ENCODE assay signal across 2 cellular contexts in the genomic region with DNA sequence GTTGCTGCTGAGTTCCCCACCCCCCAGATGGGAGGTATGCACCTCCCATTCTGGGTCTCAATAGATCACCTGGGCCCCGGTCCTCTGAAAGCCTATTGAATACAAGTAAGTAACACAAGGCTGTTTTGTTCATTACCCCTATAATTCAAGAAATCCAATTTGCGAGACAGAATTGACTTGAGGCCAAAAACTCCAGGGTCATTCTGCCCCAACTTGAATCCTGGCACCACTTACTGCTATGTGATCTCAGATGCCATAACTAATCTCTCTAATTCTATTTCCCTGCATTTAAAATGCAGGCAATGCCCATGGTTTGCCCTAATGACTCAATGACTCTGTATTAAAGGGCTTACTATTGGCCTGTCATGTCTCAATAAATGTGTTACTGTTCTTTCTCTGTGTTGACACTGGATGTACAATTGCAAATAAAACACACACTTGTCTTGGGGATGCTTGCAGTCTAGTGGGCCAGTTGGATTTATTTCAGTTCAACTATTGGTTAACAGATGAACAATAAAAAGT. TPM values are rescaled to one million over a fixed set of nuclear protein-coding genes. Genes with fewer than 3 reads are reported as not detected.
"Had no signal": no experiment of that assay in that cellular context is flagged by ENCODE, and none has a peak within 500 bp of the region (broad histone marks: within the 10 kb centered on the region; RNA-seq: fewer than 3 reads in every experiment).

No MANE protein-coding gene starts in this region.

RNA-seq across cellular contexts. Expression of a gene that starts 35.7 kb away (rescaled TPM):
- total RNA-seq: G401, GM12878 had no signal
- polyA plus RNA-seq: GM12878 had no signal
